ENCODE assay signal across 10 cellular contexts in genomic region chr19:39199025-39199424, GRCh38. TPM values are rescaled to one million over a fixed set of nuclear protein-coding genes. Genes with fewer than 3 reads are reported as not detected.
DNase-seq lines count a peak whose midpoint lies in the region; ATAC-seq and TF ChIP-seq lines count a peak whose summit lies in the region.
"Had no signal": no experiment of that assay in that cellular context is flagged by ENCODE, and none has a peak within 500 bp of the region (broad histone marks: within the 10 kb centered on the region; RNA-seq: fewer than 3 reads in every experiment).

No MANE protein-coding gene starts in this region.

- peaks cover 64% of the 10 kb centered on the region for H3K27me3 Mint-ChIP-seq in activated T-helper 2 cell treated with anti-CD3 and anti-CD28 coated beads, Interferon-gamma antibody, Interleukin-2, Interleukin-4, amounts not matched to agents 10 μg/mL and 5 μg/mL and 100 μg/mL, durations not matched to agents 14 hours and 24 hours and 36 hours (ENCODE audit: low read depth)

- TF ChIP-seq CTCF in BE2C (IDR thresholded peaks at IDR 0.05; ENCODE audit: low read depth, low read length) (no peak), esophagus squamous epithelium (IDR thresholded peaks at IDR 0.05) (no peak)

- DNase-seq in BE2C (peak; percentile 59), NCI-H69 (lab: John Stamatoyannopoulos, UW) (peak; percentile 38), esophagus squamous epithelium (lab: John Stamatoyannopoulos, UW) (no peak), midbrain (lab: John Stamatoyannopoulos, UW) (peak; percentile 62), DMS79 (lab: John Stamatoyannopoulos, UW) (no peak)
- DNase-seq in activated CD4-positive, alpha-beta T cell treated with anti-CD3 and anti-CD28 coated beads for 48 hours = no peak
- no peak for DNase-seq in activated T-helper 2 cell treated with anti-CD3 and anti-CD28 coated beads, Interferon-gamma antibody, Interleukin-2, Interleukin-4, amounts not matched to agents 10 μg/mL and 5 μg/mL and 100 μg/mL, durations not matched to agents 14 hours and 24 hours and 36 hours (ENCODE audit: low spot score)
- DNase-seq: activated T-cell treated with anti-CD3 and anti-CD28 coated beads, Interleukin-2, amount 50 U/mL, for 72 hours; CD8-positive, alpha-beta T cell had no signal

- H3K9me3 ChIP-seq in BE2C (no peaks in the 10 kb centered on the region), esophagus squamous epithelium (no peaks in the 10 kb centered on the region)

- H3K36me3 Mint-ChIP-seq in activated T-helper 2 cell treated with anti-CD3 and anti-CD28 coated beads, Interferon-gamma antibody, Interleukin-2, Interleukin-4, amounts not matched to agents 10 μg/mL and 5 μg/mL and 100 μg/mL, durations not matched to agents 14 hours and 24 hours and 36 hours (ENCODE audit: low read depth) = no peaks in the 10 kb centered on the region
- H3K36me3 Mint-ChIP-seq: CD8-positive, alpha-beta T cell had no signal

- H3K4me3 ChIP-seq in BE2C (ENCODE audit: low read depth, low read length) (no peak overlapping the region), esophagus squamous epithelium (peak overlapping the region; percentile 2 to 53 (median 42))

- H3K27ac Mint-ChIP-seq in activated T-helper 2 cell treated with anti-CD3 and anti-CD28 coated beads, Interferon-gamma antibody, Interleukin-2, Interleukin-4, amounts not matched to agents 10 μg/mL and 5 μg/mL and 100 μg/mL, durations not matched to agents 14 hours and 24 hours and 36 hours = no peak overlapping the region
- H3K27ac Mint-ChIP-seq: activated T-cell treated with anti-CD3 and anti-CD28 coated beads, Interleukin-2, amount 50 U/mL, for 72 hours; CD8-positive, alpha-beta T cell had no signal

- no peaks in the 10 kb centered on the region for H3K9me3 Mint-ChIP-seq in activated T-helper 2 cell treated with anti-CD3 and anti-CD28 coated beads, Interferon-gamma antibody, Interleukin-2, Interleukin-4, amounts not matched to agents 10 μg/mL and 5 μg/mL and 100 μg/mL, durations not matched to agents 14 hours and 24 hours and 36 hours
- H3K9me3 Mint-ChIP-seq: activated T-cell treated with anti-CD3 and anti-CD28 coated beads, Interleukin-2, amount 50 U/mL, for 72 hours; CD8-positive, alpha-beta T cell had no signal

- peaks cover 5% of the 10 kb centered on the region for H3K4me1 Mint-ChIP-seq in activated T-helper 2 cell treated with anti-CD3 and anti-CD28 coated beads, Interferon-gamma antibody, Interleukin-2, Interleukin-4, amounts not matched to agents 10 μg/mL and 5 μg/mL and 100 μg/mL, durations not matched to agents 14 hours and 24 hours and 36 hours (ENCODE audit: low read depth)

- no peak for TF ChIP-seq POLR2A in esophagus squamous epithelium (IDR thresholded peaks at IDR 0.05)

- peaks cover 4% of the 10 kb centered on the region for H3K4me1 ChIP-seq in BE2C
- H3K4me1 ChIP-seq in esophagus squamous epithelium = peaks cover 5 to 46% (median 13%) of the 10 kb centered on the region in 3 donors

- intact Hi-C loops in esophagus squamous epithelium (cut with DNase I) = no loop called here
- intact Hi-C loops in activated T-helper 2 cell treated with anti-CD3 and anti-CD28 coated beads, Interferon-gamma antibody, Interleukin-2, Interleukin-4, amounts not matched to agents 10 μg/mL and 5 μg/mL and 100 μg/mL, durations not matched to agents 14 hours and 24 hours and 36 hours (cut with micrococcal nuclease) = no loop called here

- H3K36me3 ChIP-seq in BE2C (no peaks in the 10 kb centered on the region), esophagus squamous epithelium (peaks cover 0 to 8% (median 0%) of the 10 kb centered on the region in 3 donors)

- H3K27me3 ChIP-seq in BE2C = peaks cover 43% of the 10 kb centered on the region
- H3K27me3 ChIP-seq in esophagus squamous epithelium = peaks cover 10 to 98% (median 14%) of the 10 kb centered on the region in 4 donors

- ATAC-seq in HG03045 (IDR thresholded peaks at IDR 0.05; ENCODE audit: unreplicated experiment) = no peak
- ATAC-seq: activated T-cell treated with anti-CD3 and anti-CD28 coated beads, Interleukin-2, amount 50 U/mL, for 72 hours; CD8-positive, alpha-beta T cell had no signal

- H3K27ac ChIP-seq in esophagus squamous epithelium = peak overlapping the region in 1 of 4 donors; percentile 78

- no peak overlapping the region for H3K4me3 Mint-ChIP-seq in activated T-helper 2 cell treated with anti-CD3 and anti-CD28 coated beads, Interferon-gamma antibody, Interleukin-2, Interleukin-4, amounts not matched to agents 10 μg/mL and 5 μg/mL and 100 μg/mL, durations not matched to agents 14 hours and 24 hours and 36 hours (ENCODE audit: low read depth)
- H3K4me3 Mint-ChIP-seq: activated T-cell treated with anti-CD3 and anti-CD28 coated beads, Interleukin-2, amount 50 U/mL, for 72 hours; CD8-positive, alpha-beta T cell had no signal

- 49 to 60% methylated on average over 5 to 8 of the region's 11 CpGs for WGBS in esophagus squamous epithelium, 2 donors

RNA-seq across cellular contexts. Expression of gene NCCRP1, which starts 2.3 kb away (rescaled TPM):
- not detected for polyA plus RNA-seq in BE2C (2012; ENCODE audit: insufficient read depth, insufficient read length, low read depth)
- total RNA-seq in esophagus squamous epithelium = 100 to 1,000 TPM; 208 to 737 (median 262) TPM
- total RNA-seq in activated T-helper 2 cell treated with anti-CD3 and anti-CD28 coated beads, Interferon-gamma antibody, Interleukin-2, Interleukin-4, amounts not matched to agents 10 μg/mL and 5 μg/mL and 100 μg/mL, durations not matched to agents 14 hours and 24 hours and 36 hours = not detected in 2 replicates
- total RNA-seq: activated T-cell treated with anti-CD3 and anti-CD28 coated beads, Interleukin-2, amount 50 U/mL, for 72 hours; CD8-positive, alpha-beta T cell had no signal

RNA-seq across cellular contexts. Expression of gene SYCN, which starts 5.0 kb away (rescaled TPM):
- polyA plus RNA-seq in BE2C (2012; ENCODE audit: insufficient read depth, insufficient read length, low read depth) = not detected
- not detected for total RNA-seq in esophagus squamous epithelium
- not detected in 2 replicates for total RNA-seq in activated T-helper 2 cell treated with anti-CD3 and anti-CD28 coated beads, Interferon-gamma antibody, Interleukin-2, Interleukin-4, amounts not matched to agents 10 μg/mL and 5 μg/mL and 100 μg/mL, durations not matched to agents 14 hours and 24 hours and 36 hours
- total RNA-seq: activated T-cell treated with anti-CD3 and anti-CD28 coated beads, Interleukin-2, amount 50 U/mL, for 72 hours; CD8-positive, alpha-beta T cell had no signal

RNA-seq across cellular contexts. Expression of gene IFNL3, which starts 45.8 kb away (rescaled TPM):
- polyA plus RNA-seq in BE2C (2012; ENCODE audit: insufficient read depth, insufficient read length, low read depth) = not detected
- not detected for total RNA-seq in esophagus squamous epithelium
- not detected in 2 replicates for total RNA-seq in activated T-helper 2 cell treated with anti-CD3 and anti-CD28 coated beads, Interferon-gamma antibody, Interleukin-2, Interleukin-4, amounts not matched to agents 10 μg/mL and 5 μg/mL and 100 μg/mL, durations not matched to agents 14 hours and 24 hours and 36 hours
- total RNA-seq: CD8-positive, alpha-beta T cell had no signal

RNA-seq across cellular contexts. Expression of gene IFNL4, which starts 49.6 kb away (rescaled TPM):
- not detected for polyA plus RNA-seq in BE2C (2012; ENCODE audit: insufficient read depth, insufficient read length, low read depth)
- not detected for total RNA-seq in esophagus squamous epithelium
- total RNA-seq in activated T-helper 2 cell treated with anti-CD3 and anti-CD28 coated beads, Interferon-gamma antibody, Interleukin-2, Interleukin-4, amounts not matched to agents 10 μg/mL and 5 μg/mL and 100 μg/mL, durations not matched to agents 14 hours and 24 hours and 36 hours = not detected in 2 replicates
- total RNA-seq: activated T-cell treated with anti-CD3 and anti-CD28 coated beads, Interleukin-2, amount 50 U/mL, for 72 hours; CD8-positive, alpha-beta T cell had no signal

Comparison
In these comparisons a context has a peak if more than half of its experiments do, and no peak if none do; other contexts are left out.
1. DNase-seq: peak in BE2C (single experiment), NCI-H69 (single experiment) and midbrain (single experiment); none in esophagus squamous epithelium (single experiment), DMS79 (single experiment), activated CD4-positive, alpha-beta T cell treated with anti-CD3 and anti-CD28 coated beads for 48 hours (single experiment) and activated T-helper 2 cell treated with anti-CD3 and anti-CD28 coated beads, Interferon-gamma antibody, Interleukin-2, Interleukin-4, amounts not matched to agents 10 μg/mL and 5 μg/mL and 100 μg/mL, durations not matched to agents 14 hours and 24 hours and 36 hours (single experiment).
2. RNA of gene NCCRP1, which starts 2.3 kb away (total RNA-seq): 208 to 737 TPM in esophagus squamous epithelium; not detected in activated T-helper 2 cell treated with anti-CD3 and anti-CD28 coated beads, Interferon-gamma antibody, Interleukin-2, Interleukin-4, amounts not matched to agents 10 μg/mL and 5 μg/mL and 100 μg/mL, durations not matched to agents 14 hours and 24 hours and 36 hours; every median in the first group is over 100 times any median in the second.